ENCODE assay signal across 2 cellular contexts in the genomic region with DNA sequence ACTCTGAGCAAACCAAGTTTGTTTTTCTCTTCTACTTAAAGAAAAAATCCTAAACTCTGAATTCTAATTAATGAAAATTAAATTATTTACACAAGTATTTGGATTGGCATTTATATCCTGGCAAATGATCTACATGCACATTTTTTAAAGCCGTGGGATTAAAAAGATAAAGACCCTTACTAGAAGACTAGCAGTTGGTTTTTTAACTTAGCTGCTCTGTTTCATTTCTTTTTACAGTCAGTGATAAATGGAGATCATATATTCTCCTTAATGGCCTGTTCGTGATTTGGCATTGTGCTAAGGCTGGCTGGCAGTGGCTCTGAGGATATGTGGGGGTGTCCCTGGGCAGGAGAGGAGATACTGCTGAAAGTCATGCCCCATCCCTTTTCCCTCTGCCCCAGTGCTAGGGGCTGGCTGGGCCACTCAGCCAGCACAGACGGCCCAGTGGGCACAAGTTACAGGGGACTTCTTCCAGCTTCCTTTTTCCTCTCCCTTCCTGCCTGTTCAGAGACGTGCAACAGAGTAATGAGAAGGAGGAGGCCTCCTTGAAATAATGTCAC.
TF ChIP-seq lines count a peak whose summit lies in the region.

No MANE protein-coding gene starts in this region.

TF ChIP-seq in SK-N-SH, 30 proteins besides CTCF, POLR2A, EP300 and RAD21:
- TF ChIP-seq SIN3A (IDR thresholded peaks at IDR 0.05; ENCODE audit: borderline replicate concordance, low read depth, low read length) (no peak), POLR2AphosphoS5 (IDR thresholded peaks at IDR 0.05; ENCODE audit: low read depth, low read length) (no peak), USF1 (IDR thresholded peaks at IDR 0.05; ENCODE audit: borderline replicate concordance, low read depth) (no peak), FOXM1 (IDR thresholded peaks at IDR 0.05; ENCODE audit: low read depth) (no peak), PBX3 (IDR thresholded peaks at IDR 0.05) (no peak), TEAD4 (IDR thresholded peaks at IDR 0.05; ENCODE audit: borderline replicate concordance, insufficient read depth) (no peak), NFIC (IDR thresholded peaks at IDR 0.05; ENCODE audit: borderline replicate concordance) (no peak), CHD2 (IDR thresholded peaks at IDR 0.05; ENCODE audit: low read length, partially characterized antibody) (no peak), JUND (IDR thresholded peaks at IDR 0.05) (no peak), RFX5 (IDR thresholded peaks at IDR 0.05; ENCODE audit: low read length) (no peak), NRF1 (IDR thresholded peaks at IDR 0.05; ENCODE audit: low read depth, low read length) (no peak), ELF1 (IDR thresholded peaks at IDR 0.05) (no peak), IRF3 (IDR thresholded peaks at IDR 0.05; ENCODE audit: low read depth, low read length) (no peak), GATA2 (CRISPR knock-in tag; IDR thresholded peaks at IDR 0.05) (no peak), YY1 (IDR thresholded peaks at IDR 0.05; ENCODE audit: low read depth) (no peak), GABPA (IDR thresholded peaks at IDR 0.05; ENCODE audit: low read depth) (no peak), EZH2phosphoT487 (IDR thresholded peaks at IDR 0.05; ENCODE audit: borderline replicate concordance, low read depth) (no peak)
- TF ChIP-seq, protein P1, sequence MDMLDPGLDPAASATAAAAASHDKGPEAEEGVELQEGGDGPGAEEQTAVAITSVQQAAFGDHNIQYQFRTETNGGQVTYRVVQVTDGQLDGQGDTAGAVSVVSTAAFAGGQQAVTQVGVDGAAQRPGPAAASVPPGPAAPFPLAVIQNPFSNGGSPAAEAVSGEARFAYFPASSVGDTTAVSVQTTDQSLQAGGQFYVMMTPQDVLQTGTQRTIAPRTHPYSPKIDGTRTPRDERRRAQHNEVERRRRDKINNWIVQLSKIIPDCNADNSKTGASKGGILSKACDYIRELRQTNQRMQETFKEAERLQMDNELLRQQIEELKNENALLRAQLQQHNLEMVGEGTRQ (IDR thresholded peaks at IDR 0.05; ENCODE audit: borderline replicate concordance, low read depth, low read length), result no peak
- TF ChIP-seq, protein P2, sequence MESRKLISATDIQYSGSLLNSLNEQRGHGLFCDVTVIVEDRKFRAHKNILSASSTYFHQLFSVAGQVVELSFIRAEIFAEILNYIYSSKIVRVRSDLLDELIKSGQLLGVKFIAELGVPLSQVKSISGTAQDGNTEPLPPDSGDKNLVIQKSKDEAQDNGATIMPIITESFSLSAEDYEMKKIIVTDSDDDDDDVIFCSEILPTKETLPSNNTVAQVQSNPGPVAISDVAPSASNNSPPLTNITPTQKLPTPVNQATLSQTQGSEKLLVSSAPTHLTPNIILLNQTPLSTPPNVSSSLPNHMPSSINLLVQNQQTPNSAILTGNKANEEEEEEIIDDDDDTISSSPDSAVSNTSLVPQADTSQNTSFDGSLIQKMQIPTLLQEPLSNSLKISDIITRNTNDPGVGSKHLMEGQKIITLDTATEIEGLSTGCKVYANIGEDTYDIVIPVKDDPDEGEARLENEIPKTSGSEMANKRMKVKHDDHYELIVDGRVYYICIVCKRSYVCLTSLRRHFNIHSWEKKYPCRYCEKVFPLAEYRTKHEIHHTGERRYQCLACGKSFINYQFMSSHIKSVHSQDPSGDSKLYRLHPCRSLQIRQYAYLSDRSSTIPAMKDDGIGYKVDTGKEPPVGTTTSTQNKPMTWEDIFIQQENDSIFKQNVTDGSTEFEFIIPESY (IDR thresholded peaks at IDR 0.05; ENCODE audit: borderline replicate concordance, low read depth), result no peak

TF ChIP-seq in endothelial cell of umbilical vein, 7 proteins besides CTCF, POLR2A, EP300 and RAD21:
- TF ChIP-seq MYC (IDR thresholded peaks at IDR 0.05; ENCODE audit: low read depth, low read length), result no peak
- no peak for TF ChIP-seq FOS (IDR thresholded peaks at IDR 0.05; ENCODE audit: borderline replicate concordance, insufficient read depth, low read length)
- no peak for TF ChIP-seq GATA2 (IDR thresholded peaks at IDR 0.05; ENCODE audit: insufficient read depth, insufficient read length, low read depth, low read length)
- no peak for TF ChIP-seq POLR2AphosphoS5 (IDR thresholded peaks at IDR 0.05; ENCODE audit: insufficient read depth, low read depth, low read length)
- no peak for TF ChIP-seq JUN (IDR thresholded peaks at IDR 0.05; ENCODE audit: borderline replicate concordance, insufficient read depth, insufficient read length, low read depth)
- TF ChIP-seq, protein P3, sequence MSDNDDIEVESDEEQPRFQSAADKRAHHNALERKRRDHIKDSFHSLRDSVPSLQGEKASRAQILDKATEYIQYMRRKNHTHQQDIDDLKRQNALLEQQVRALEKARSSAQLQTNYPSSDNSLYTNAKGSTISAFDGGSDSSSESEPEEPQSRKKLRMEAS (IDR thresholded peaks at IDR 0.05; ENCODE audit: insufficient read depth, insufficient read length), result no peak
- no peak for TF ChIP-seq EZH2 (IDR thresholded peaks at IDR 0.05; ENCODE audit: borderline replicate concordance, low read depth, low read length, severe bottlenecking)
